In the genomic region with DNA sequence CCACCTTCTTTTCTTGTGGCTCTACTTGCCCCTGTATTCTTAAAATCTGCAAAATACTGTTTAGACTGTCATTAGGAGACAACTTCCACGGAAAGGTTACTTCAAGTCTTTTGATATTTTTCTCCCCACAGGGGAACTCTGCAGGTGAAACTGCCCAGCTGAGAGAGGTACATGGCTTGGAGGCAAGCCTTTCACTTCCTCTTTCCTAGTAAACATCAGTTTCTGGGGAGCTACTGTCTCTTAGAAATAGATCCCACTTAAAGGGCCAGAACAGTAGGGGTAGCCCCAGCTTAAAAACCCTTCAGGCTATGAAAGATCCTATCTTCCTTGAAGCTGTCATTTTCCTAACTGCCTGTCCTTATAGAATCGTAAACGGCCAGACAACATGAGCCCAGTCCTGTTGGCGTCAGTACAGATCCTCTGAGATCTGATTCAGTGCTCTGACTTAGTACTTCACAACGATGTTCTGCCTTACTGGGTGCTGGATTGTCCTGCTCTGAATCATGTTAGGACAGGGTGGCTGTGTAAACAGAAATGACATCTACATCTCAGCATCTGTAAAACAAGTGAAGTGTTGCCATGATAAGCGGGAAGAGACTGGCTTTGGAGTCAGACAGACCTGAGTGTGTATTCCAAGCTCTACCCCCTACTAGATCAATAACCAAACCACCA, we compare ENCODE assay signal across 9 cellular contexts.
DNase-seq lines count a peak whose midpoint lies in the region; ATAC-seq and TF ChIP-seq lines count a peak whose summit lies in the region.
"Had no signal": no experiment of that assay in that cellular context is flagged by ENCODE, and none has a peak within 500 bp of the region (broad histone marks: within the 10 kb centered on the region; RNA-seq: fewer than 3 reads in every experiment).

No MANE protein-coding gene starts in this region.

- no peaks in the 10 kb centered on the region for H3K27me3 Mint-ChIP-seq in memory B cell
- peaks cover 6 to 23% of the 10 kb centered on the region in 2 donors for H3K27me3 Mint-ChIP-seq in natural killer cell (ENCODE audit: low read depth in 2 of 2)

- no peak for TF ChIP-seq CTCF in natural killer cell (IDR thresholded peaks at IDR 0.05)

- H3K36me3 Mint-ChIP-seq in memory B cell (no peaks in the 10 kb centered on the region), natural killer cell (peaks cover 4% of the 10 kb centered on the region)

- intact Hi-C loops in natural killer cell (cut with micrococcal nuclease) (no loop called here), left colon (cut with DNase I, micrococcal nuclease) (no loop called here)

- peak overlapping the region; percentile 32 for H3K4me3 Mint-ChIP-seq in memory B cell
- H3K4me3 Mint-ChIP-seq in natural killer cell: no peak overlapping the region

- ATAC-seq in GM18867 (IDR thresholded peaks at IDR 0.05; ENCODE audit: unreplicated experiment) (peak; percentile 99), GM21825 (IDR thresholded peaks at IDR 0.05; ENCODE audit: unreplicated experiment) (peak; percentile 98), HG03469 (IDR thresholded peaks at IDR 0.05; ENCODE audit: unreplicated experiment) (peak; percentile 98), memory B cell (ENCODE audit: low read depth) (peak; percentile 99), natural killer cell (no peak), left colon (no peak)

- H3K27ac Mint-ChIP-seq in memory B cell: peak overlapping the region; percentile 24
- no peak overlapping the region for H3K27ac Mint-ChIP-seq in natural killer cell

- H3K9me3 Mint-ChIP-seq in memory B cell (no peaks in the 10 kb centered on the region), natural killer cell (no peaks in the 10 kb centered on the region)

- DNase-seq in memory B cell (ENCODE audit: low spot score in 2 of 2): peak in 1 of 2 donors; percentile 14
- DNase-seq in natural killer cell: no peak
- no peak for DNase-seq in COLO668 (lab: John Stamatoyannopoulos, UW; ENCODE audit: unreplicated experiment)
- DNase-seq in left colon: no peak
- no peak for DNase-seq in T-helper 9 cell
- DNase-seq: transverse colon had no signal

- H3K4me1 Mint-ChIP-seq in memory B cell (peaks cover 6% of the 10 kb centered on the region), natural killer cell (no peaks in the 10 kb centered on the region)

Comparison
In these comparisons a context has a peak if more than half of its experiments do, and no peak if none do; other contexts are left out.
1. ATAC-seq: peak in GM18867 (single experiment), GM21825 (single experiment), HG03469 (single experiment) and memory B cell (single experiment); none in natural killer cell (0 of 3) and left colon (single experiment).